Comparison of ENCODE assay signal across 18 cellular contexts in genomic region chr2:72936669-72937355, GRCh38. TPM values are rescaled to one million over a fixed set of nuclear protein-coding genes. Genes with fewer than 3 reads are reported as not detected.
DNase-seq lines count a peak whose midpoint lies in the region; ATAC-seq, FAIRE-seq and TF ChIP-seq lines count a peak whose summit lies in the region.
"Had no signal": no experiment of that assay in that cellular context is flagged by ENCODE, and none has a peak within 500 bp of the region (broad histone marks: within the 10 kb centered on the region; RNA-seq: fewer than 3 reads in every experiment).

No MANE protein-coding gene starts in this region.

- H3K36me3 ChIP-seq in K562 (ENCODE audit: control insufficient read depth, insufficient read depth, low read length) (no peaks in the 10 kb centered on the region), mucosa of descending colon (ENCODE audit: low read depth) (no peaks in the 10 kb centered on the region), neural progenitor cell (no peaks in the 10 kb centered on the region)

- no peaks in the 10 kb centered on the region for H3K9me1 ChIP-seq in K562 (ENCODE audit: control insufficient read depth, insufficient read depth, low read length)

- H2AFZ ChIP-seq in K562 (ENCODE audit: low read depth, low read length) (no peak overlapping the region), neural progenitor cell (replicated peaks) (no peak overlapping the region)

- H3K27me3 ChIP-seq in K562 (ENCODE audit: control insufficient read depth in 2 of 2, insufficient read depth in 2 of 2, low read length in 2 of 2) (peaks cover 2 to 56% of the 10 kb centered on the region in 2 experiments; a peak in 3 of 5 replicates), neural progenitor cell (peaks cover 40% of the 10 kb centered on the region)

- no peak overlapping the region for H3K4me3 Mint-ChIP-seq in neural progenitor cell
- H3K4me3 Mint-ChIP-seq: CD4-positive, alpha-beta T cell had no signal

- no peaks in the 10 kb centered on the region for H3K36me3 Mint-ChIP-seq in neural progenitor cell

- DNase-seq in AG08395 (ENCODE audit: low spot score) (peak; percentile 31), COLO668 (lab: John Stamatoyannopoulos, UW; ENCODE audit: unreplicated experiment) (peak; percentile 11), K562 (ENCODE audit: extremely low read depth in 1 of 4, low spot score in 3 of 4) (no peak), mucosa of descending colon (peak in 2 of 3 donors; percentile 13 to 20), SIG-M5 treated with dmso at 0.1 percent for 504 hours (lab: John Stamatoyannopoulos, UW; ENCODE audit: unreplicated experiment) (no peak), NCI-H1694 (lab: John Stamatoyannopoulos, UW) (no peak), neural progenitor cell (ENCODE audit: low spot score) (no peak), pons (ENCODE audit: low spot score) (no peak)
- DNase-seq: Calu3; CD4-positive, alpha-beta T cell; DMS79; NCI-H1048; NCI-H345; NCI-H526 had no signal

- no peak for FAIRE-seq in K562 (lab: Jason Lieb, UNC)

- TF ChIP-seq RAD21 in K562 (CRISPR knock-in tag; conservative IDR thresholded peaks at IDR 0.05 in 1 of 2, IDR thresholded peaks at IDR 0.05 in 1 of 2) = no peak

- H3K79me2 ChIP-seq in K562 (ENCODE audit: control insufficient read depth, insufficient read depth, low read length) (no peaks in the 10 kb centered on the region), neural progenitor cell (ENCODE audit: low read depth) (no peaks in the 10 kb centered on the region)

- TF ChIP-seq EP300 in K562 (IDR thresholded peaks at IDR 0.05; ENCODE audit: low read length) = no peak

- TF ChIP-seq CTCF in K562 (IDR thresholded peaks at IDR 0.05 in 2 of 3, conservative IDR thresholded peaks at IDR 0.05 in 1 of 3; ENCODE audit: insufficient read depth in 2 of 3, low read depth in 1 of 3, low read length in 3 of 3) (no peak), mucosa of descending colon (IDR thresholded peaks at IDR 0.05) (no peak), neural progenitor cell (IDR thresholded peaks at IDR 0.05) (no peak)

- peaks cover 26% of the 10 kb centered on the region for H4K20me1 ChIP-seq in K562 (replicated peaks; ENCODE audit: control insufficient read depth, insufficient read depth, low read length)
- no peaks in the 10 kb centered on the region for H4K20me1 ChIP-seq in neural progenitor cell (ENCODE audit: low read depth)

- TF ChIP-seq POLR2A in K562 (conservative IDR thresholded peaks at IDR 0.05) = no peak

- H3K27ac ChIP-seq in K562 (ENCODE audit: extremely low read depth, low read depth, low read length) (no peak overlapping the region), neural progenitor cell (no peak overlapping the region)
- H3K27ac ChIP-seq: KMS-11, SK-N-MC had no signal

- H3K27me3 Mint-ChIP-seq in neural progenitor cell (ENCODE audit: insufficient read depth, low read depth) = peaks cover 11% of the 10 kb centered on the region

- H3K4me1 ChIP-seq in K562 (replicated peaks in 1 of 2; ENCODE audit: control insufficient read depth in 2 of 2, insufficient read depth in 2 of 2, low read length in 2 of 2) (peaks cover 0 to 7% of the 10 kb centered on the region in 2 experiments; a peak in 1 of 5 replicates), mucosa of descending colon (ENCODE audit: low read depth) (no peaks in the 10 kb centered on the region), neural progenitor cell (peaks cover 13% of the 10 kb centered on the region)

- in situ Hi-C loops in K562 (cut with MboI) = loop anchor here (5.0 kb wide), 1 partner anchor 45 kb away; no protein-coding TSS in a partner anchor

- POLR2A ChIA-PET in K562 (lab: Yijun Ruan, JAX) = interaction anchor here (0.6 to 1.3 kb wide), 3 partner anchors 12 to 837 kb away, joined by 3 read pairs; no protein-coding TSS in a partner anchor

- H3K4me3 ChIP-seq in K562 (no peak overlapping the region), mucosa of descending colon (no peak overlapping the region), neural progenitor cell (no peak overlapping the region)
- H3K4me3 ChIP-seq: SK-N-MC had no signal

- no peak overlapping the region for H3K4me2 ChIP-seq in K562 (ENCODE audit: insufficient read depth, low read length)
- H3K4me2 ChIP-seq in neural progenitor cell = no peak overlapping the region
- H3K4me2 ChIP-seq: KMS-11 had no signal

- intact Hi-C loops in K562 (cut with micrococcal nuclease) = no loop called here
- intact Hi-C loops in mucosa of descending colon (cut with DNase I, micrococcal nuclease) = loop anchor here in 1 of 2 donors (5.0 kb wide), 1 partner anchor 45 kb away; no protein-coding TSS in a partner anchor

- no peak overlapping the region for H3K27ac Mint-ChIP-seq in neural progenitor cell
- H3K27ac Mint-ChIP-seq: CD4-positive, alpha-beta T cell had no signal

- H3K4me1 Mint-ChIP-seq in neural progenitor cell = peaks cover 11% of the 10 kb centered on the region

- no TSS peak for BruUV-seq in K562 (replicated peaks; lab: Mats Ljungman, UMichigan)

- WGBS in K562 (ENCODE audit: insufficient coverage, low coverage, missing lambda C conversion rate) = 15% methylated on average over 17 of the region's 19 CpGs

- no peaks in the 10 kb centered on the region for H3F3A ChIP-seq in neural progenitor cell (ENCODE audit: low read depth)

- no peaks in the 10 kb centered on the region for H3K9me3 Mint-ChIP-seq in neural progenitor cell
- H3K9me3 Mint-ChIP-seq: CD4-positive, alpha-beta T cell had no signal

- no peak overlapping the region for H3K9ac ChIP-seq in K562 (ENCODE audit: insufficient read depth in 1 of 2, low read depth in 2 of 2, low read length in 2 of 2)
- H3K9ac ChIP-seq in neural progenitor cell = no peak overlapping the region
- H3K9ac ChIP-seq: KMS-11 had no signal

- CTCF ChIA-PET in K562 (lab: Yijun Ruan, JAX; ENCODE audit: low intra/inter-chr PET ratio) = no interaction called here

- ATAC-seq in K562 = no peak
- ATAC-seq in mucosa of descending colon = no peak
- ATAC-seq: HCT116 had no signal

- H3K9me3 ChIP-seq in K562 (replicated peaks; ENCODE audit: control insufficient read depth, insufficient read depth, low read depth, low read length) (no peaks in the 10 kb centered on the region), mucosa of descending colon (no peaks in the 10 kb centered on the region), neural progenitor cell (ENCODE audit: low read depth) (no peaks in the 10 kb centered on the region)

TF ChIP-seq in K562, 482 proteins besides CTCF, POLR2A, EP300 and RAD21:
- TF ChIP-seq POLR2G (IDR thresholded peaks at IDR 0.05; ENCODE audit: low read depth, low read length) (0 out of 2 replicates have a peak, but pooled peaks have one; percentile 2), NFYB (IDR thresholded peaks at IDR 0.05; ENCODE audit: extremely low read depth, insufficient read length) (no peak), KDM5B (IDR thresholded peaks at IDR 0.05; ENCODE audit: insufficient replicate concordance, low read depth, low read length) (no peak)

RNA-seq across cellular contexts. Expression of gene EMX1, which starts 19.5 kb away (rescaled TPM):
- 0.28 TPM in 1 of 2 replicates, not detected in the other for total RNA-seq in K562 (2011; cell fraction: chromatin; rRNA removed; ENCODE audit: low replicate concordance)
- total RNA-seq in K562 (2011; cell fraction: nucleolus; rRNA removed) = 0.17 TPM in 1 of 2 replicates, not detected in the other
- total RNA-seq in K562 (2011; cell fraction: nucleoplasm; rRNA removed) = not detected in 2 replicates
- total RNA-seq in K562 (2014; rRNA removed) (0.20 and 0.32 TPM in 2 replicates), K562 (2014; rRNA removed; fragmentation: Illumina TruSeq; extraction: Trizol) (not detected in 2 replicates), K562 (2015; rRNA removed; fragmentation: Illumina TruSeq; extraction: Trizol) (not detected in 2 replicates), K562 (2021) (0.18 TPM in 1 of 2 replicates, not detected in the other), mucosa of descending colon (1 to 10 TPM in 2 of 3 donors, under 1 TPM in 1; 0.96 to 3.6 (median 1.6) TPM), neural progenitor cell (ENCODE audit: low replicate concordance) (0.43 and 7.3 TPM in 2 replicates)
- polyA plus RNA-seq in K562 (2011; rRNA removed) (0.10 and 0.22 TPM in 2 replicates), K562 (2014; fragmentation: Illumina TruSeq; extraction: Trizol) (not detected in 2 replicates), K562 (2014; fragmentation: Nextera tagmentation; extraction: Ambion mirVana) (not detected), K562 (2014; rRNA removed) (0.21 TPM in 1 of 2 replicates, not detected in the other)
- 0.07 and 0.16 TPM in 2 replicates for polyA plus RNA-seq in K562 (2011; cell fraction: cytosol; rRNA removed)
- 0.11 and 0.21 TPM in 2 replicates for polyA plus RNA-seq in K562 (2011; cell fraction: nucleus; rRNA removed)
- polyA plus RNA-seq in K562 (2012) = 0.04 and 0.11 TPM in 2 replicates
- not detected in 2 replicates for polyA minus RNA-seq in K562 (2011; rRNA and poly(A)+ RNA removed)
- not detected in 2 replicates for polyA minus RNA-seq in K562 (2011; cell fraction: cytosol; rRNA and poly(A)+ RNA removed)
- 0.27 and 0.33 TPM in 2 replicates for polyA minus RNA-seq in K562 (2011; cell fraction: nucleus; rRNA and poly(A)+ RNA removed)
- total RNA-seq: Calu3; CD4-positive, alpha-beta T cell; M059J had no signal

RNA-seq across cellular contexts. Expression of gene SPR, which starts 49.6 kb away (rescaled TPM):
- 3.9 and 9.7 TPM in 2 replicates for total RNA-seq in K562 (2011; cell fraction: chromatin; rRNA removed; ENCODE audit: low replicate concordance)
- total RNA-seq in K562 (2011; cell fraction: nucleolus; rRNA removed) = 11.7 and 12.7 TPM in 2 replicates
- 11.6 and 12.0 TPM in 2 replicates for total RNA-seq in K562 (2011; cell fraction: nucleoplasm; rRNA removed)
- total RNA-seq in K562 (2014; rRNA removed) (38.3 and 44.2 TPM in 2 replicates), K562 (2014; rRNA removed; fragmentation: Illumina TruSeq; extraction: Trizol) (19.9 and 26.3 TPM in 2 replicates), K562 (2015; rRNA removed; fragmentation: Illumina TruSeq; extraction: Trizol) (23.0 and 24.1 TPM in 2 replicates), K562 (2021) (36.5 and 38.8 TPM in 2 replicates), mucosa of descending colon (10 to 100 TPM; 53.7 to 91.0 (median 60.9) TPM), neural progenitor cell (ENCODE audit: low replicate concordance) (2.2 and 4.4 TPM in 2 replicates)
- polyA plus RNA-seq in K562 (2011; rRNA removed) (17.4 and 28.4 TPM in 2 replicates), K562 (2014; fragmentation: Illumina TruSeq; extraction: Trizol) (21.9 and 22.0 TPM in 2 replicates), K562 (2014; fragmentation: Nextera tagmentation; extraction: Ambion mirVana) (1 to 10 TPM; 7.7 to 9.4 TPM), K562 (2014; rRNA removed) (28.5 TPM in 2 replicates)
- 15.5 and 32.1 TPM in 2 replicates for polyA plus RNA-seq in K562 (2011; cell fraction: cytosol; rRNA removed)
- 7.5 and 12.4 TPM in 2 replicates for polyA plus RNA-seq in K562 (2011; cell fraction: nucleus; rRNA removed)
- polyA plus RNA-seq in K562 (2012) = 32.7 and 40.3 TPM in 2 replicates
- 10.4 and 18.1 TPM in 2 replicates for polyA minus RNA-seq in K562 (2011; rRNA and poly(A)+ RNA removed)
- 7.5 and 9.5 TPM in 2 replicates for polyA minus RNA-seq in K562 (2011; cell fraction: cytosol; rRNA and poly(A)+ RNA removed)
- polyA minus RNA-seq in K562 (2011; cell fraction: nucleus; rRNA and poly(A)+ RNA removed) = 4.0 and 4.8 TPM in 2 replicates
- total RNA-seq: CD4-positive, alpha-beta T cell had no signal

Comparison
In these comparisons a context has a peak if more than half of its experiments do, and no peak if none do; other contexts are left out.
1. DNase-seq: peak in AG08395 (single experiment), COLO668 (single experiment) and mucosa of descending colon (2 of 3); none in K562 (0 of 4), SIG-M5 treated with dmso at 0.1 percent for 504 hours (single experiment), NCI-H1694 (single experiment), neural progenitor cell (single experiment) and pons (single experiment).